In the genomic region with DNA sequence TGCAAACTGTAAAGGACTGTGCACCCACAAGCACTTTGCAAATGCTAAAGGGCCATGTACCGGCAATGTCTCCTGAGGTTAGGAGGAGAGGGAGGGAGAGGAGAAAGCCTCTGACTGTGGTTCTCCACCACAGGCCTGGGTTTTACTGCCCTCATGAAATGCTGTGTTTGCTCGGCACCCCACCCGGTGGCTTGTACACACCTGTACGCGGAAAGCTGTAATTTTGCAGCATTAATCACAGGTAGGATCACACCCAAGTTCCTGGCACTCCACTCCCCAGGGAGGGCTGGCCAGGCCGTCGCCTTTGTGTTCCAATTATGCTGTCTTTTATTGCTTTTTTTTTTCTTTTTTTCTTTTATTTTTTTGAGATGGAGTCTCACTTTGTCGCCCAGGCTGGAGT, we compare ENCODE assay signal across 24 cellular contexts.
DNase-seq lines count a peak whose midpoint lies in the region; ATAC-seq, FAIRE-seq and TF ChIP-seq lines count a peak whose summit lies in the region.
"Had no signal": no experiment of that assay in that cellular context is flagged by ENCODE, and none has a peak within 500 bp of the region (broad histone marks: within the 10 kb centered on the region; RNA-seq: fewer than 3 reads in every experiment).

No MANE protein-coding gene starts in this region.

- H3K79me2 ChIP-seq in HepG2 (ENCODE audit: insufficient read depth, low read length) (no peaks in the 10 kb centered on the region), hepatocyte (no peaks in the 10 kb centered on the region)

- H3K4me1 ChIP-seq in HepG2 (ENCODE audit: insufficient read depth, low read length) (peaks cover 15% of the 10 kb centered on the region), right lobe of liver (no peaks in the 10 kb centered on the region), Panc1 (ENCODE audit: control insufficient read depth, insufficient read depth, low read length) (peaks cover 3% of the 10 kb centered on the region; the same call in 1 of the 2 replicates), hepatocyte (ENCODE audit: insufficient read depth) (peaks cover 5% of the 10 kb centered on the region)
- H3K4me1 ChIP-seq: SJCRH30, upper lobe of left lung had no signal

- intact Hi-C loops in HepG2 (cut with micrococcal nuclease; ENCODE audit: unreplicated experiment) (no loop called here), right lobe of liver (cut with DNase I) (no loop called here), Panc1 (cut with micrococcal nuclease; ENCODE audit: unreplicated experiment) (no loop called here)

- BruUV-seq in HepG2 (replicated peaks; lab: Mats Ljungman, UMichigan): no TSS peak
- BruUV-seq in Panc1 (replicated peaks; lab: Mats Ljungman, UMichigan): no TSS peak

- 10% methylated on average over 7 of the region's 8 CpGs for WGBS in HepG2 (ENCODE audit: low lambda C conversion rate)
- WGBS in right lobe of liver (ENCODE audit: insufficient coverage, low coverage, low lambda C conversion rate, missing lambda C conversion rate): 43% methylated on average over 1 of the region's 8 CpGs
- WGBS in hepatocyte (ENCODE audit: low lambda C conversion rate, missing lambda C conversion rate): 54% methylated on average over 8 of the region's 8 CpGs

- DNase-seq in HepG2 (ENCODE audit: low spot score) (no peak), right lobe of liver (no peak), Panc1 (ENCODE audit: low read depth, low spot score) (no peak), hepatocyte (ENCODE audit: low spot score) (peak; percentile 53), GM13976 (ENCODE audit: low spot score) (no peak), GM13977 (ENCODE audit: low spot score) (no peak), SKM-1 treated with dmso at 0.1 percent for 144 hours (lab: John Stamatoyannopoulos, UW; ENCODE audit: unreplicated experiment) (no peak), caudate nucleus (lab: John Stamatoyannopoulos, UW) (no peak)
- DNase-seq: activated CD4-positive, alpha-beta T cell treated with anti-CD3 and anti-CD28 coated beads for 48 hours; activated CD8-positive, alpha-beta memory T cell treated with anti-CD3 and anti-CD28 coated beads for 24 hours; activated T-cell treated with anti-CD3 and anti-CD28 coated beads for 4 hours; Calu3; effector CD4-positive, alpha-beta T cell; GOT3; immature natural killer cell; left cardiac atrium; mammary epithelial cell; NCI-H1694; NCI-H2171; ovary; SJCRH30; stimulated activated naive B cell treated with anti-CD40 and anti-IgM and Interleukin-4, amounts not matched to agents 10 μg/mL and 1 μg/mL and 100 μg/mL, for 72 hours; upper lobe of left lung; WERI-Rb-1 had no signal

- H3K27me3 ChIP-seq in HepG2 (ENCODE audit: control insufficient read depth in 1 of 2, insufficient read depth in 2 of 2, low read length in 2 of 2): peaks cover 5 to 19% of the 10 kb centered on the region in 2 experiments; a peak in 4 of 5 replicates
- no peaks in the 10 kb centered on the region for H3K27me3 ChIP-seq in right lobe of liver
- no peaks in the 10 kb centered on the region for H3K27me3 ChIP-seq in Panc1 (ENCODE audit: control insufficient read depth, insufficient read depth, low read length)
- H3K27me3 ChIP-seq in hepatocyte: no peaks in the 10 kb centered on the region
- H3K27me3 ChIP-seq: ovary, upper lobe of left lung had no signal

- H3K4me3 ChIP-seq in HepG2 (replicated peaks in 1 of 3; ENCODE audit: insufficient read depth in 1 of 3, low read depth in 2 of 3, low read length in 3 of 3) (no peak overlapping the region), right lobe of liver (no peak overlapping the region), Panc1 (ENCODE audit: low read depth in 2 of 2, low read length in 2 of 2) (no peak overlapping the region), hepatocyte (no peak overlapping the region)
- H3K4me3 ChIP-seq: ovary, SJCRH30, upper lobe of left lung had no signal

- in situ Hi-C loops in HepG2 (cut with HindIII; ENCODE audit: extremely low pct_ligation_motif_present, low pct_unique_long_range_greater_than_20kb) (no loop called here), Panc1 (cut with HindIII; ENCODE audit: low pct_unique_long_range_greater_than_20kb, low sequenced_read_pairs) (no loop called here), GM13976 (cut with MboI; ENCODE audit: low sequenced_read_pairs, unreplicated experiment) (no loop called here), GM13977 (cut with MboI; ENCODE audit: low pct_unique_long_range_greater_than_20kb, low sequenced_read_pairs, unreplicated experiment) (no loop called here)

- no peaks in the 10 kb centered on the region for H3K9me2 ChIP-seq in hepatocyte (replicated peaks; ENCODE audit: insufficient read depth)

- TF ChIP-seq POLR2A in HepG2 (IDR thresholded peaks at IDR 0.05; ENCODE audit: insufficient read depth in 1 of 2, low read depth in 2 of 2, low read length in 2 of 2) (no peak), right lobe of liver (IDR thresholded peaks at IDR 0.05) (no peak)

- H4K20me1 ChIP-seq in HepG2 (ENCODE audit: insufficient read depth, low read length) (no peaks in the 10 kb centered on the region), hepatocyte (ENCODE audit: insufficient read depth, poor library complexity, severe bottlenecking) (no peaks in the 10 kb centered on the region)

- H2AFZ ChIP-seq in HepG2 (ENCODE audit: low read length) (no peak overlapping the region), hepatocyte (no peak overlapping the region)

- no peaks in the 10 kb centered on the region for H3K9me3 ChIP-seq in HepG2 (ENCODE audit: low read length)
- no peaks in the 10 kb centered on the region for H3K9me3 ChIP-seq in right lobe of liver
- H3K9me3 ChIP-seq in Panc1 (ENCODE audit: control insufficient read depth, insufficient read depth, low read depth, low read length): no peaks in the 10 kb centered on the region
- no peaks in the 10 kb centered on the region for H3K9me3 ChIP-seq in hepatocyte (ENCODE audit: low read depth)
- H3K9me3 ChIP-seq: ovary, SJCRH30, upper lobe of left lung had no signal

- POLR2A ChIA-PET in HepG2 (lab: Yijun Ruan, JAX) (no interaction called here), Panc1 (lab: Charles Lee) (no interaction called here)

- CTCF ChIA-PET in HepG2 (lab: Yijun Ruan, JAX; ENCODE audit: low intra/inter-chr PET ratio, low total read pairs) (no interaction called here), Panc1 (lab: Charles Lee) (interaction anchor here (0.6 kb wide), 1 partner anchor 9 kb away, joined by 6 read pairs; no protein-coding TSS in a partner anchor)

- FAIRE-seq in HepG2 (lab: Jason Lieb, UNC): no peak

- TF ChIP-seq CTCF in HepG2 (CRISPR knock-in tag; IDR thresholded peaks at IDR 0.05) (no peak), right lobe of liver (IDR thresholded peaks at IDR 0.05) (no peak), Panc1 (IDR thresholded peaks at IDR 0.05) (no peak), hepatocyte (IDR thresholded peaks at IDR 0.05; ENCODE audit: poor library complexity) (no peak), GM13976 (IDR thresholded peaks at IDR 0.05; ENCODE audit: borderline replicate concordance, control extremely low read depth, extremely low read depth, insufficient read depth, missing control alignments) (no peak), GM13977 (IDR thresholded peaks at IDR 0.05; ENCODE audit: extremely low read depth, insufficient read depth, missing control alignments) (no peak)

- H3K27ac ChIP-seq in HepG2 (ENCODE audit: extremely low read length, insufficient read depth, low read length) (no peak overlapping the region), right lobe of liver (no peak overlapping the region), Panc1 (ENCODE audit: low read length) (no peak overlapping the region), hepatocyte (peak overlapping the region; percentile 65), caudate nucleus (ENCODE audit: low read depth, low read length) (no peak overlapping the region)
- H3K27ac ChIP-seq: ovary, SJCRH30, upper lobe of left lung, WERI-Rb-1 had no signal

- no peaks in the 10 kb centered on the region for H3K36me3 ChIP-seq in HepG2 (replicated peaks in 1 of 2; ENCODE audit: control insufficient read depth in 1 of 2, insufficient read depth in 2 of 2, low read length in 2 of 2)
- no peaks in the 10 kb centered on the region for H3K36me3 ChIP-seq in right lobe of liver
- no peaks in the 10 kb centered on the region for H3K36me3 ChIP-seq in Panc1 (ENCODE audit: control insufficient read depth, insufficient read depth, low read length)
- H3K36me3 ChIP-seq in hepatocyte (replicated peaks; ENCODE audit: insufficient read depth, low read depth): no peaks in the 10 kb centered on the region
- H3K36me3 ChIP-seq: ovary, SJCRH30, upper lobe of left lung, WERI-Rb-1 had no signal

- no peak for TF ChIP-seq EP300 in HepG2 (IDR thresholded peaks at IDR 0.05; ENCODE audit: low read depth in 2 of 2, low read length in 2 of 2)
- no peak for TF ChIP-seq EP300 in HepG2 (CRISPR knock-in tag; IDR thresholded peaks at IDR 0.05; ENCODE audit: borderline replicate concordance)

- ATAC-seq in HepG2 (no peak), right lobe of liver (no peak), Panc1 (0 out of 2 replicates have a peak, but pooled peaks have one; percentile 53)
- ATAC-seq: left cardiac atrium; stimulated activated naive B cell treated with anti-CD40 and anti-IgM and Interleukin-4, amounts not matched to agents 10 μg/mL and 1 μg/mL and 100 μg/mL, for 72 hours had no signal

- 0 out of 2 replicates have a peak overlapping the region, but pooled peaks have one; percentile 16 for H3K4me2 ChIP-seq in HepG2 (ENCODE audit: low read depth, low read length)
- peak overlapping the region; percentile 18 for H3K4me2 ChIP-seq in hepatocyte

- TF ChIP-seq RAD21 in HepG2 (CRISPR knock-in tag; IDR thresholded peaks at IDR 0.05): no peak

- H3K9ac ChIP-seq in HepG2 (ENCODE audit: insufficient read depth, low read depth, low read length): no peak overlapping the region

TF ChIP-seq in HepG2, 621 proteins besides CTCF, POLR2A, EP300 and RAD21 (continues in another document):
- TF ChIP-seq MXI1 (IDR thresholded peaks at IDR 0.05; ENCODE audit: borderline replicate concordance, low read depth, low read length): no peak
